ENCODE assay signal across 2 cellular contexts in the genomic region with DNA sequence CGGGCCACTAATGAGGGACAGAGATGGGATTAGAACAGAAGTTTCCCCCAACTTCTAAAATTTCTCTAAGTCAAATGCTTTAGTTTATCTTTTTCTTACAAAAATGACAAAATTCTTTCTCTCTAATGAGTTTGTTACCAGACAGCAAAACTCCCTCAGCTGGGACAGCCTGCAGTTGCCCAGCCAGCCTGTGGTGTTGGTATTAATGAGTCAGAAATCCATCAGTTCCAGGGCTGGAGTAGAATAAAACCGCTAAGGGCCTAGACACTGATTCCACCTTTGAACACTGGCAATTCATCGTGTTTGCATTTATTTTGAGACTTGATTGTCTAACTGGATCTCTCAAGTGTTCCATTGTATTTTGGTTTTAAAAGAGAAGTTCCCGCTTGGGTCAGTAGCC.
TF ChIP-seq lines count a peak whose summit lies in the region.

No MANE protein-coding gene starts in this region.

TF ChIP-seq in SK-N-SH, 30 proteins besides CTCF, POLR2A, EP300 and RAD21 (continued from another document):
- TF ChIP-seq JUND (IDR thresholded peaks at IDR 0.05): no peak
- TF ChIP-seq YY1 (IDR thresholded peaks at IDR 0.05; ENCODE audit: low read depth): no peak
- TF ChIP-seq, protein P1, sequence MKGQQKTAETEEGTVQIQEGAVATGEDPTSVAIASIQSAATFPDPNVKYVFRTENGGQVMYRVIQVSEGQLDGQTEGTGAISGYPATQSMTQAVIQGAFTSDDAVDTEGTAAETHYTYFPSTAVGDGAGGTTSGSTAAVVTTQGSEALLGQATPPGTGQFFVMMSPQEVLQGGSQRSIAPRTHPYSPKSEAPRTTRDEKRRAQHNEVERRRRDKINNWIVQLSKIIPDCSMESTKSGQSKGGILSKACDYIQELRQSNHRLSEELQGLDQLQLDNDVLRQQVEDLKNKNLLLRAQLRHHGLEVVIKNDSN (IDR thresholded peaks at IDR 0.05; ENCODE audit: borderline replicate concordance, low read depth): no peak
- TF ChIP-seq GATA2 (CRISPR knock-in tag; IDR thresholded peaks at IDR 0.05): no peak
- TF ChIP-seq TAF1 (IDR thresholded peaks at IDR 0.05; ENCODE audit: borderline replicate concordance, low read depth, low read length): no peak
- TF ChIP-seq, protein P2, sequence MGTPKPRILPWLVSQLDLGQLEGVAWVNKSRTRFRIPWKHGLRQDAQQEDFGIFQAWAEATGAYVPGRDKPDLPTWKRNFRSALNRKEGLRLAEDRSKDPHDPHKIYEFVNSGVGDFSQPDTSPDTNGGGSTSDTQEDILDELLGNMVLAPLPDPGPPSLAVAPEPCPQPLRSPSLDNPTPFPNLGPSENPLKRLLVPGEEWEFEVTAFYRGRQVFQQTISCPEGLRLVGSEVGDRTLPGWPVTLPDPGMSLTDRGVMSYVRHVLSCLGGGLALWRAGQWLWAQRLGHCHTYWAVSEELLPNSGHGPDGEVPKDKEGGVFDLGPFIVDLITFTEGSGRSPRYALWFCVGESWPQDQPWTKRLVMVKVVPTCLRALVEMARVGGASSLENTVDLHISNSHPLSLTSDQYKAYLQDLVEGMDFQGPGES (IDR thresholded peaks at IDR 0.05; ENCODE audit: low read depth, low read length): no peak
- TF ChIP-seq, protein P3, sequence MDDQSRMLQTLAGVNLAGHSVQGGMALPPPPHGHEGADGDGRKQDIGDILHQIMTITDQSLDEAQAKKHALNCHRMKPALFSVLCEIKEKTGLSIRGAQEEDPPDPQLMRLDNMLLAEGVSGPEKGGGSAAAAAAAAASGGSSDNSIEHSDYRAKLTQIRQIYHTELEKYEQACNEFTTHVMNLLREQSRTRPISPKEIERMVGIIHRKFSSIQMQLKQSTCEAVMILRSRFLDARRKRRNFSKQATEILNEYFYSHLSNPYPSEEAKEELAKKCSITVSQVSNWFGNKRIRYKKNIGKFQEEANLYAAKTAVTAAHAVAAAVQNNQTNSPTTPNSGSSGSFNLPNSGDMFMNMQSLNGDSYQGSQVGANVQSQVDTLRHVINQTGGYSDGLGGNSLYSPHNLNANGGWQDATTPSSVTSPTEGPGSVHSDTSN (IDR thresholded peaks at IDR 0.05): no peak
- no peak for TF ChIP-seq FOXJ3 (CRISPR knock-in tag; IDR thresholded peaks at IDR 0.05)
- TF ChIP-seq ELF1 (IDR thresholded peaks at IDR 0.05): no peak
TF ChIP-seq in SK-N-SH: peak in this region for 0.

TF ChIP-seq in SK-N-SH treated with all-trans-retinoic acid at 6 μM for 48 hours, 23 proteins besides CTCF, POLR2A, EP300 and RAD21 (continued from another document):
- no peak for TF ChIP-seq OSR1 (CRISPR knock-in tag; IDR thresholded peaks at IDR 0.05)
- no peak for TF ChIP-seq ISL1 (CRISPR knock-in tag; IDR thresholded peaks at IDR 0.05)
- TF ChIP-seq ZFP3 (CRISPR knock-in tag; IDR thresholded peaks at IDR 0.05): no peak
- TF ChIP-seq PPARA (CRISPR knock-in tag; IDR thresholded peaks at IDR 0.05; ENCODE audit: borderline replicate concordance): no peak
- no peak for TF ChIP-seq ZFP30 (CRISPR knock-in tag; IDR thresholded peaks at IDR 0.05)
- TF ChIP-seq, protein P4, sequence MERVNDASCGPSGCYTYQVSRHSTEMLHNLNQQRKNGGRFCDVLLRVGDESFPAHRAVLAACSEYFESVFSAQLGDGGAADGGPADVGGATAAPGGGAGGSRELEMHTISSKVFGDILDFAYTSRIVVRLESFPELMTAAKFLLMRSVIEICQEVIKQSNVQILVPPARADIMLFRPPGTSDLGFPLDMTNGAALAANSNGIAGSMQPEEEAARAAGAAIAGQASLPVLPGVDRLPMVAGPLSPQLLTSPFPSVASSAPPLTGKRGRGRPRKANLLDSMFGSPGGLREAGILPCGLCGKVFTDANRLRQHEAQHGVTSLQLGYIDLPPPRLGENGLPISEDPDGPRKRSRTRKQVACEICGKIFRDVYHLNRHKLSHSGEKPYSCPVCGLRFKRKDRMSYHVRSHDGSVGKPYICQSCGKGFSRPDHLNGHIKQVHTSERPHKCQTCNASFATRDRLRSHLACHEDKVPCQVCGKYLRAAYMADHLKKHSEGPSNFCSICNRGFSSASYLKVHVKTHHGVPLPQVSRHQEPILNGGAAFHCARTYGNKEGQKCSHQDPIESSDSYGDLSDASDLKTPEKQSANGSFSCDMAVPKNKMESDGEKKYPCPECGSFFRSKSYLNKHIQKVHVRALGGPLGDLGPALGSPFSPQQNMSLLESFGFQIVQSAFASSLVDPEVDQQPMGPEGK (CRISPR knock-in tag; IDR thresholded peaks at IDR 0.05; ENCODE audit: borderline replicate concordance): no peak
